10 cellular contexts compared by ENCODE assay signal in the genomic region with DNA sequence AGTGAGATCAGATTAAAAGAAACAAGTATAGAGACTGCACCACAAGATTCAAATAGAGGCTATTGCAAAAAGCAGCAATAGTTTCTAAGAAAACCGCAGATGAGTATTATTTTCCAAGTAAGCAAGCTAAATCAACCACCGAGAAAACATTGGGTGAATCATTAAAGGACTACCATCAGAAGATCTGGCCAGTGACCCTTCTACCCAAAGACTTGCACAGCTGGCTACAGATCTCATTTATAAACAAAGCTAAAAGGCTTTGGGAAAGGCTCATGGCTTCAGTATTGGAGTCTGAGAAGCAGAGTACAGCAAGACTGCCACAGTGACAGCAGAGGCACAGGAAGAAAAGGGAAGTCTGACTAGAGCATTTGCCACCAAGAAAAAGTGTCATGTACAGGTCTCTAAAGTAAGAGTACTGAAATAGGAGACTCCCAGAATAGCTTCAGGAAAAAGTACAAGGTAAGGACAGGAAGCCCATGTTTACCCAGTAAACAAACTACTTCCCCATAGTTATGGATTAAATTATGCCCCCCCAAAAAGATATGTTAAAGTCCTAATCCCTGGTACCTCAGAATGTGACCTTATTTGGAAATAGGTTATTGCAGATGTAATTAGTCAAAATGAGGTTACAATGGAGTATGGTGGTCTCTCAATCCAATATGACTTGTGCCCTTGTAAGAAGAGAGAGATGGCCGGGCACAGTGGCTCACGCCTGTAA. TPM values are rescaled to one million over a fixed set of nuclear protein-coding genes. Genes with fewer than 3 reads are reported as not detected.
A peak's percentile ranks its signal among the peaks of the same experiment; 100 is the strongest.
DNase-seq lines count a peak whose midpoint lies in the region; ATAC-seq and TF ChIP-seq lines count a peak whose summit lies in the region.
"Had no signal": no experiment of that assay in that cellular context is flagged by ENCODE, and none has a peak within 500 bp of the region (broad histone marks: within the 10 kb centered on the region; RNA-seq: fewer than 3 reads in every experiment).

No MANE protein-coding gene starts in this region.

- no peak overlapping the region for H3K4me3 ChIP-seq in fibroblast of lung (replicated peaks in 1 of 4; ENCODE audit: control extremely low read depth in 1 of 4, insufficient read depth in 1 of 4, low read depth in 3 of 4, low read length in 4 of 4)
- H3K4me3 ChIP-seq in H7 (ENCODE audit: insufficient read depth, low read depth, low read length), result no peak overlapping the region

- peak; percentile 71 for ATAC-seq in GM18499 (IDR thresholded peaks at IDR 0.05; ENCODE audit: insufficient read depth, unreplicated experiment)
- ATAC-seq in GM21528 (IDR thresholded peaks at IDR 0.05; ENCODE audit: low FRiP score, unreplicated experiment), result peak; percentile 89
- ATAC-seq in HG03439 (IDR thresholded peaks at IDR 0.05; ENCODE audit: unreplicated experiment), result peak; percentile 89

- H3K36me3 ChIP-seq in fibroblast of lung (ENCODE audit: control insufficient read depth, insufficient read depth, low read length) (no peaks in the 10 kb centered on the region), H7 (replicated peaks; ENCODE audit: control insufficient read depth, insufficient read depth, low read length) (no peaks in the 10 kb centered on the region)

- no peaks in the 10 kb centered on the region for H4K20me1 ChIP-seq in fibroblast of lung (ENCODE audit: control insufficient read depth, extremely low read depth, insufficient read depth, low read length)

- peaks cover 4% of the 10 kb centered on the region for H3K27me3 Mint-ChIP-seq in endothelial cell (ENCODE audit: unreplicated experiment)

- DNase-seq in fibroblast of lung (ENCODE audit: low read depth in 2 of 2), result peak in 1 of 2 donors; percentile 7
- no peak for DNase-seq in endothelial cell (ENCODE audit: low spot score)
- DNase-seq in H7, result no peak
- DNase-seq in NCI-H1105 treated with DMSO at 0.1 percent for 48 hours (lab: John Stamatoyannopoulos, UW), result no peak
- no peak for DNase-seq in retina
- DNase-seq: NCI-H1930 had no signal

- no peaks in the 10 kb centered on the region for H3K4me1 Mint-ChIP-seq in endothelial cell (ENCODE audit: unreplicated experiment)

- TF ChIP-seq CTCF in fibroblast of lung (conservative IDR thresholded peaks at IDR 0.05 in 1 of 2, IDR thresholded peaks at IDR 0.05 in 1 of 2; ENCODE audit: low read depth in 1 of 2, low read length in 2 of 2) (no peak), endothelial cell (IDR thresholded peaks at IDR 0.05; ENCODE audit: unreplicated experiment) (no peak)

- peak overlapping the region; percentile 31 for H3K27ac ChIP-seq in fibroblast of lung (ENCODE audit: insufficient read depth, low read length)

- H3K9me3 Mint-ChIP-seq in endothelial cell (ENCODE audit: unreplicated experiment), result no peaks in the 10 kb centered on the region

- H3K79me2 ChIP-seq in fibroblast of lung (ENCODE audit: control insufficient read depth, insufficient read depth, low read length), result no peaks in the 10 kb centered on the region

- H3K4me2 ChIP-seq in fibroblast of lung (ENCODE audit: extremely low read depth, insufficient read depth, low read length), result no peak overlapping the region

- H3K27ac Mint-ChIP-seq in endothelial cell (ENCODE audit: unreplicated experiment), result no peak overlapping the region

- H3K4me1 ChIP-seq in fibroblast of lung (ENCODE audit: control insufficient read depth, extremely low read depth, insufficient read depth, low read length), result no peaks in the 10 kb centered on the region

- no peaks in the 10 kb centered on the region for H3K36me3 Mint-ChIP-seq in endothelial cell (ENCODE audit: low read depth, unreplicated experiment)

- H3K9ac ChIP-seq in fibroblast of lung (ENCODE audit: insufficient read depth, low read length), result no peak overlapping the region

- H3K9me3 ChIP-seq in fibroblast of lung (ENCODE audit: control insufficient read depth, insufficient read depth, low read depth, low read length), result no peaks in the 10 kb centered on the region

- no peak overlapping the region for H3K4me3 Mint-ChIP-seq in endothelial cell (ENCODE audit: unreplicated experiment)

- H3K27me3 ChIP-seq in fibroblast of lung (ENCODE audit: control insufficient read depth, insufficient read depth, low read length), result no peaks in the 10 kb centered on the region
- H3K27me3 ChIP-seq in H7 (ENCODE audit: control insufficient read depth, insufficient read depth, low read length), result no peaks in the 10 kb centered on the region

- no peak overlapping the region for H2AFZ ChIP-seq in fibroblast of lung (ENCODE audit: low read length)

RNA-seq across cellular contexts. Expression of gene STEAP1, which starts 19.0 kb away (rescaled TPM):
- 60.9 and 69.9 TPM in 2 replicates for total RNA-seq in fibroblast of lung
- polyA plus RNA-seq in fibroblast of lung, result 26.1 and 57.0 TPM in 2 replicates
- 12.5 and 34.2 TPM in 2 replicates for polyA plus RNA-seq in fibroblast of lung (2012)
- polyA minus RNA-seq in fibroblast of lung (ENCODE audit: low replicate concordance), result 1.7 TPM in 1 of 2 replicates, not detected in the other
- total RNA-seq in endothelial cell (ENCODE audit: unreplicated experiment), result 1.0 TPM
- total RNA-seq in H7 (2014; rRNA removed; shearing (Covaris generic)), result 1.9 and 3.3 TPM in 2 replicates

RNA-seq across cellular contexts. Expression of gene STEAP2, which starts 38.3 kb away (rescaled TPM):
- total RNA-seq in fibroblast of lung (26.3 and 29.8 TPM in 2 replicates), endothelial cell (ENCODE audit: unreplicated experiment) (0.49 TPM)
- polyA plus RNA-seq in fibroblast of lung, result 11.4 and 16.5 TPM in 2 replicates
- 4.2 and 5.9 TPM in 2 replicates for polyA plus RNA-seq in fibroblast of lung (2012)
- 1.6 and 3.3 TPM in 2 replicates for polyA minus RNA-seq in fibroblast of lung (ENCODE audit: low replicate concordance)
- total RNA-seq in H7 (2014; rRNA removed; shearing (Covaris generic)), result 8.8 and 15.1 TPM in 2 replicates
- total RNA-seq: activated CD8-positive, alpha-beta memory T cell treated with anti-CD3 and anti-CD28 coated beads for 36 hours had no signal

Comparison
In these comparisons a context has a peak if more than half of its experiments do, and no peak if none do; other contexts are left out.
1. RNA of gene STEAP1, which starts 19.0 kb away (total RNA-seq): 60.9 to 69.9 TPM in fibroblast of lung; 1.9 to 3.3 TPM in H7 and 1.0 TPM in endothelial cell (single experiment); every median in the first group is over 10 times any median in the second.
2. Peak in every context shown above with its lines, with median percentiles within 50 percentile points of each other: ATAC-seq.